In the genomic region with DNA sequence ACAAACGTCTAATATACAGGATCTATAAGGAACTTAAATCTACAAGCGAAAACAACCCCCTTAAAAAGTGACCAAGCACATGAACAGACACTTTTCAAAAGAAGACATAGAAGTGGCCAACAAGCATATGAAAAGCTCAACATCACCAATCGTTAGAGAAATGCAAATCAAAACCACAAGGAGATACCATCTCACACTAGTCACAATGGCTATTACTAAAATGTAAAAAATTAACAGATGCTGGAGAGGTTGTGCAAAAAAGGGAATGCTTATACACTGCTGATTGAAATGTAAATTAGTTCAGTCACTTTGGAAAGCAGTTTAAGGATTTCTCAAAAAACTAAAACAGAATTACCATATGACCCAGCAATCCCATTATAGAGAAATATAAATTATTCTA, we compare ENCODE assay signal across 18 cellular contexts.
"Had no signal": no experiment of that assay in that cellular context is flagged by ENCODE, and none has a peak within 500 bp of the region (broad histone marks: within the 10 kb centered on the region; RNA-seq: fewer than 3 reads in every experiment).

No MANE protein-coding gene starts in this region.

- H3K4me3 ChIP-seq: MG63, SJCRH30 had no signal

- DNase-seq: IMR-90, Karpas-422, KG1, MG63, NCI-H1092, NCI-H1105 treated with DMSO at 0.1 percent for 48 hours, NCI-H1417 treated with DMSO at 0.1 percent for 48 hours, NCI-H146, NCI-H1694 treated with DMSO at 0.1 percent for 48 hours, NCI-H1930, NCI-H2081, NCI-H2107, NCI-H2227 treated with DMSO at 0.1 percent for 48 hours, NCI-H524, NCI-H748 treated with DMSO at 0.1 percent for 48 hours, PC-3, SHP77 treated with DMSO at 0.1 percent for 48 hours, SJCRH30 had no signal

- H3K36me3 ChIP-seq: MG63, SJCRH30 had no signal

- H3K27me3 ChIP-seq: MG63, SJCRH30 had no signal

- H3K27ac ChIP-seq: SJCRH30 had no signal

- H3K4me1 ChIP-seq: SJCRH30 had no signal

- H3K9me3 ChIP-seq: MG63, SJCRH30 had no signal
